In the genomic region with DNA sequence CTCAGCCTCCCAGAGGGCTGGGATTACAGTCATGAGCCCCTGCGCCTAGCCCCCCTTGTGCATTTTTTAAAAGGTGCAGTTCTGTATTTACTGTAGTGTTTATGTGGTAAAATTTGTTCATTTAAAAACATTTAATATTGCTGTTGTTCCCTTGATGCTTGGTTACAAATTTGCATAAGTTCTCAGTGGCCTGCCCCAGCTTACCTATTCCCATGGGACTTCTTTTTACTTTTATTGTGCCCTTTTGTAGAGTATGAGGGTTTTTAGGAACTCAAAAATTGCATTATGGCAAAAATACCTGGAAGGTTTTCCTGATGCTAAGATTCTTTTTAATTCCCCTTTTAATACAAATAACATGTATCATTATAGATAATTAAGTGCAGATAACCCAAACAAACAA, we compare ENCODE assay signal across 21 cellular contexts.
DNase-seq lines count a peak whose midpoint lies in the region; ATAC-seq and TF ChIP-seq lines count a peak whose summit lies in the region.
"Had no signal": no experiment of that assay in that cellular context is flagged by ENCODE, and none has a peak within 500 bp of the region (broad histone marks: within the 10 kb centered on the region; RNA-seq: fewer than 3 reads in every experiment).

No MANE protein-coding gene starts in this region.

- no peak for ATAC-seq in naive thymus-derived CD8-positive, alpha-beta T cell
- ATAC-seq: HCT116, left colon, right lobe of liver had no signal

- peaks cover 99% of the 10 kb centered on the region for H3K4me1 ChIP-seq in BLaER1
- peaks cover 97% of the 10 kb centered on the region for H3K4me1 ChIP-seq in CD8-positive, alpha-beta memory T cell (ENCODE audit: insufficient read depth, low read length)

- 0 out of 2 replicates have a peak overlapping the region, but pooled peaks have one; percentile 57 for H3K27ac ChIP-seq in BLaER1
- no peak overlapping the region for H3K27ac ChIP-seq in CD8-positive, alpha-beta memory T cell (ENCODE audit: low read depth, low read length)
- H3K27ac ChIP-seq: cardiac muscle cell, pancreas, right lobe of liver had no signal

- no peaks in the 10 kb centered on the region for H3K9me3 Mint-ChIP-seq in CD8-positive, alpha-beta memory T cell
- H3K9me3 Mint-ChIP-seq in activated CD4-positive, alpha-beta memory T cell treated with anti-CD3 and anti-CD28 coated beads for 36 hours, result peaks cover 5% of the 10 kb centered on the region
- peaks cover 0 to 2% (median 0%) of the 10 kb centered on the region in 9 donors for H3K9me3 Mint-ChIP-seq in naive thymus-derived CD8-positive, alpha-beta T cell

- H3K9ac ChIP-seq in BLaER1, result 0 out of 2 replicates have a peak overlapping the region, but pooled peaks have one; percentile 2

- H3K27ac Mint-ChIP-seq in CD8-positive, alpha-beta memory T cell, result peak overlapping the region in 5 of 8 donors; percentile 17 to 97 (median 67)
- H3K27ac Mint-ChIP-seq in activated CD4-positive, alpha-beta memory T cell treated with anti-CD3 and anti-CD28 coated beads for 36 hours, result peak overlapping the region; percentile 15
- peak overlapping the region in 9 of 10 donors; percentile 79 to 99 (median 96) for H3K27ac Mint-ChIP-seq in naive thymus-derived CD8-positive, alpha-beta T cell
- H3K27ac Mint-ChIP-seq: dendritic cell treated with granulocyte-macrophage colony-stimulating factor and Interleukin-4, amounts not matched to agents 40 ng/mL and 50 ng/mL, for 4 days; nephron progenitor cell had no signal

- DNase-seq in CD8-positive, alpha-beta memory T cell, result no peak
- DNase-seq in activated CD4-positive, alpha-beta memory T cell treated with anti-CD3 and anti-CD28 coated beads for 36 hours, result no peak
- no peak for DNase-seq in naive thymus-derived CD8-positive, alpha-beta T cell
- DNase-seq in GM20000 (ENCODE audit: low spot score) (no peak), activated T-cell treated with anti-CD3 and anti-CD28 coated beads for 4 hours (no peak), NCI-H1930 (lab: John Stamatoyannopoulos, UW) (no peak), posterior vena cava (ENCODE audit: low spot score) (no peak)
- DNase-seq: DMS79, left colon, NCI-H1092, NCI-H187 treated with DMSO at 0.1 percent for 48 hours, NCI-H226, NCI-H748 treated with DMSO at 0.1 percent for 48 hours, nephron progenitor cell, pancreas, right lobe of liver, SHP77 treated with DMSO at 0.1 percent for 48 hours had no signal

- no peak overlapping the region for H3K4me3 ChIP-seq in BLaER1
- H3K4me3 ChIP-seq in CD8-positive, alpha-beta memory T cell (ENCODE audit: low read length), result no peak overlapping the region
- H3K4me3 ChIP-seq: cardiac muscle cell, pancreas, right lobe of liver had no signal

- POLR2A ChIA-PET in CD8-positive, alpha-beta memory T cell (lab: Charles Lee), result interaction anchor here (0.7 kb wide), 1 partner anchor 25 kb away, joined by 3 read pairs; no protein-coding TSS in a partner anchor
- POLR2A ChIA-PET in activated CD4-positive, alpha-beta memory T cell treated with anti-CD3 and anti-CD28 coated beads for 36 hours (lab: Charles Lee), result interaction anchor here (1.7 to 1.8 kb wide), 2 partner anchors 9 to 17 kb away, joined by 5 read pairs; no protein-coding TSS in a partner anchor
- POLR2A ChIA-PET in naive thymus-derived CD8-positive, alpha-beta T cell (lab: Charles Lee), result interaction anchor here (3.2 to 13.7 kb wide), 3 partner anchors 13 to 149 kb away, joined by 19 to 292 read pairs (median 49); no protein-coding TSS in a partner anchor

- H3K4me1 Mint-ChIP-seq in CD8-positive, alpha-beta memory T cell, result peaks cover 85 to 98% (median 92%) of the 10 kb centered on the region in 3 donors
- peaks cover 91% of the 10 kb centered on the region for H3K4me1 Mint-ChIP-seq in activated CD4-positive, alpha-beta memory T cell treated with anti-CD3 and anti-CD28 coated beads for 36 hours (ENCODE audit: low read depth)
- H3K4me1 Mint-ChIP-seq in naive thymus-derived CD8-positive, alpha-beta T cell, result peaks cover 57 to 100% (median 96%) of the 10 kb centered on the region in 4 donors

- H3K27me3 ChIP-seq in BLaER1, result no peaks in the 10 kb centered on the region
- no peaks in the 10 kb centered on the region for H3K27me3 ChIP-seq in CD8-positive, alpha-beta memory T cell (ENCODE audit: insufficient read depth, low read length, poor library complexity, severe bottlenecking)
- H3K27me3 ChIP-seq: cardiac muscle cell, pancreas, right lobe of liver had no signal

- intact Hi-C loops in activated CD4-positive, alpha-beta memory T cell treated with anti-CD3 and anti-CD28 coated beads for 36 hours (cut with micrococcal nuclease), result loop anchor here (5.0 kb wide), 2 partner anchors 150 to 335 kb away; no protein-coding TSS in a partner anchor
- intact Hi-C loops in posterior vena cava (cut with DNase I), result no loop called here

- TF ChIP-seq CTCF in GM20000 (IDR thresholded peaks at IDR 0.05; ENCODE audit: extremely low read depth, missing control alignments), result no peak

- peaks cover 56% of the 10 kb centered on the region for H3K36me3 ChIP-seq in BLaER1
- no peaks in the 10 kb centered on the region for H3K36me3 ChIP-seq in CD8-positive, alpha-beta memory T cell (ENCODE audit: insufficient read depth, low read length)
- H3K36me3 ChIP-seq: cardiac muscle cell, pancreas, right lobe of liver had no signal

- peak overlapping the region in 4 of 7 donors; percentile 9 to 87 (median 23) for H3K4me3 Mint-ChIP-seq in CD8-positive, alpha-beta memory T cell
- H3K4me3 Mint-ChIP-seq in activated CD4-positive, alpha-beta memory T cell treated with anti-CD3 and anti-CD28 coated beads for 36 hours, result no peak overlapping the region
- H3K4me3 Mint-ChIP-seq in naive thymus-derived CD8-positive, alpha-beta T cell, result peak overlapping the region in 5 of 10 donors; percentile 11 to 96 (median 33)
- H3K4me3 Mint-ChIP-seq: dendritic cell treated with granulocyte-macrophage colony-stimulating factor and Interleukin-4, amounts not matched to agents 40 ng/mL and 50 ng/mL, for 4 days; nephron progenitor cell had no signal

- no peaks in the 10 kb centered on the region for H3K27me3 Mint-ChIP-seq in CD8-positive, alpha-beta memory T cell
- no peaks in the 10 kb centered on the region for H3K27me3 Mint-ChIP-seq in activated CD4-positive, alpha-beta memory T cell treated with anti-CD3 and anti-CD28 coated beads for 36 hours
- H3K27me3 Mint-ChIP-seq in naive thymus-derived CD8-positive, alpha-beta T cell, result no peaks in the 10 kb centered on the region
- H3K27me3 Mint-ChIP-seq: dendritic cell treated with granulocyte-macrophage colony-stimulating factor and Interleukin-4, amounts not matched to agents 40 ng/mL and 50 ng/mL, for 4 days had no signal

- CTCF ChIA-PET in CD8-positive, alpha-beta memory T cell (lab: Charles Lee), result interaction anchor here (0.9 to 12.5 kb wide), 4 partner anchors 14 to 27 kb away, joined by 3 to 151 read pairs (median 39); no protein-coding TSS in a partner anchor
- CTCF ChIA-PET in activated CD4-positive, alpha-beta memory T cell treated with anti-CD3 and anti-CD28 coated beads for 36 hours (lab: Charles Lee), result interaction anchor here (1.0 to 10.0 kb wide), 3 partner anchors 13 to 27 kb away, joined by 4 to 84 read pairs (median 27); no protein-coding TSS in a partner anchor

- peaks cover 9 to 22% (median 9%) of the 10 kb centered on the region in 3 donors for H3K36me3 Mint-ChIP-seq in CD8-positive, alpha-beta memory T cell
- H3K36me3 Mint-ChIP-seq in activated CD4-positive, alpha-beta memory T cell treated with anti-CD3 and anti-CD28 coated beads for 36 hours, result peaks cover 15% of the 10 kb centered on the region
- peaks cover 0 to 28% (median 2%) of the 10 kb centered on the region in 3 donors for H3K36me3 Mint-ChIP-seq in naive thymus-derived CD8-positive, alpha-beta T cell

- H3K9me3 ChIP-seq in BLaER1, result peaks cover 3% of the 10 kb centered on the region; the same call in 1 of the 2 replicates
- H3K9me3 ChIP-seq in CD8-positive, alpha-beta memory T cell (ENCODE audit: low read length), result no peaks in the 10 kb centered on the region
- H3K9me3 ChIP-seq: pancreas had no signal

- H3K4me2 ChIP-seq in BLaER1, result peak overlapping the region; percentile 83

- peaks cover 100% of the 10 kb centered on the region for H4K20me1 ChIP-seq in BLaER1

Comparison
In these comparisons a context has a peak if more than half of its experiments do, and no peak if none do; other contexts are left out.
1. H3K27ac Mint-ChIP-seq: peak in every context shown above with its lines; median percentile 96 in naive thymus-derived CD8-positive, alpha-beta T cell; 67 in CD8-positive, alpha-beta memory T cell; 15 in activated CD4-positive, alpha-beta memory T cell treated with anti-CD3 and anti-CD28 coated beads for 36 hours.